Comparison of ENCODE assay signal across 13 cellular contexts in the genomic region with DNA sequence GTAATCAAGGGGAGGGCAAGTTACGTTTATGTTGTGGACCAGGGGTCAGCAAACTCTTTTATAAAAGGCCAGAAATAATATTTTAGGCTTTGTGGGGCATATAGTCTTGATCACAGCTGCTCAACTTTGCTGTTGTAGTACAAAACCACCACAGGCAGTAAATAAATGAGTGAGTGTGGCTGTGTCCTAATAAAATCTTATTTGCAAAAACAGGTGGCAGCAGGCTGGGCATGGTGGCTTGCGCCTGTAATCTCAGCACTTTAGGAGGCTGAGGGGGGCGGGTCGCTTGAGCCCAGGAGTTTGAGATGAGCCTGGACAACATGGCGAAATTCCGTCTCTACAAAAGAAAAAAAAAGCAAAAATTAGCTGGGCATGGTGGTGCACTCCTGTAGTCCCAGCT.
"Had no signal": no experiment of that assay in that cellular context is flagged by ENCODE, and none has a peak within 500 bp of the region (broad histone marks: within the 10 kb centered on the region; RNA-seq: fewer than 3 reads in every experiment).

No MANE protein-coding gene starts in this region.

- H3K27me3 ChIP-seq: colonic mucosa, gastroesophageal sphincter, neural progenitor cell, stomach, uterus had no signal

- H3K27ac ChIP-seq: colonic mucosa, gastroesophageal sphincter, left ventricle myocardium inferior, neural progenitor cell, parathyroid adenoma, stomach, uterus had no signal

- H3K4me3 ChIP-seq: colonic mucosa, gastroesophageal sphincter, left ventricle myocardium inferior, neural progenitor cell, skin epidermis, stomach, uterus had no signal

- DNase-seq: activated CD4-positive, alpha-beta T cell treated with anti-CD3 and anti-CD28 coated beads for 48 hours; activated CD8-positive, alpha-beta memory T cell treated with anti-CD3 and anti-CD28 coated beads for 24 hours; activated naive CD4-positive, alpha-beta T cell treated with anti-CD3 and anti-CD28 coated beads for 36 hours; colonic mucosa; effector CD4-positive, alpha-beta T cell; left ventricle myocardium inferior; stomach; uterus had no signal

- H3K9me3 ChIP-seq: colonic mucosa, gastroesophageal sphincter, left ventricle myocardium inferior, stomach, uterus had no signal

- ATAC-seq: gastroesophageal sphincter, WTC11 had no signal

- H3K4me1 ChIP-seq: colonic mucosa, gastroesophageal sphincter, left ventricle myocardium inferior, neural progenitor cell, parathyroid adenoma, uterus had no signal

- H3K36me3 ChIP-seq: colonic mucosa, gastroesophageal sphincter, left ventricle myocardium inferior, neural progenitor cell, stomach, uterus had no signal
